15 cellular contexts compared by ENCODE assay signal in the genomic region with DNA sequence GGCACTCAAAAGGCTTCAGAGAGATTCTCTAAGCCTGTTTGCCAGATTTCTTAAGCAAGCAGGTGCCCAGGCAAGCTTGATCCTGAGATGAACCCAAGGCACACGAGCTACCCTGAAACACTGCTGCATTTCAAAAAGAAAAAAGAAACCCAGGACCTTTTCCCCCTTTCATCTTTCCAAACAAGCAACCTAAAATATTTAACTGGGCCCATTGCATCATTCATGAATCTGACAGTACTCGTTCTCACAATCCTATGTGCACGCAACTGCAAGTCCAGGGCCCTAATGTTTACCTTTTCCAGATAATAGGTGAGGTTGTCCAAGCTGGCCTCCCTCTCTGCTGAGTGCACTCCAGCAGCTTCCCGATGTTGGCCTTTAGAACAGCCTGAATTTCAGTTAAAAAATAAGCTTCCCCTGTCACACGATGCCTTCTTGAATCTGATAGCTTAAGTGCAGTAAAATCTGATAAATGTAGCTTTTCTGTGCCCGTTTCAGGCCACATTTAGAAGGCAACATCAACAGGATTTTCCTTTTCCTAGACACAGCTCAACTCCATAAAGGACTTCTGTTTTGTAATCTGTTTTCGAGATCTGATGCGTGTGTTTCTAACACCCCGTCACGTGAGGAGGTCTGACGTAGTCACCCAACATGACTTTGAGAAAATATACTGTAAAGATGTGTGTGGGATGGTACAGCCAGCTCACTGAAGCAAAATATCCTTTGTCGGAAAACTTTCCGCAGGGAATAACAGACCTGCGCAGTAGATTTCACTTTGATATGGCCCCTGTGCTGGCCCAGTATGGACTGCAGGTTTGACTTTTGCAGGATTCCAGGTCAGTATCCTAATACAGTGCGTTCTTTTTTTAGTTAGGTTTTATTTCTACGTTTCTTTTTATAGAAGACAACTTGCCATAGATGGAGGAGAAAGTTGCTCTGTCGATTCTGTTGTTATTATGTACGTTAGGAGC. TPM values are rescaled to one million over a fixed set of nuclear protein-coding genes. Genes with fewer than 3 reads are reported as not detected.
DNase-seq lines count a peak whose midpoint lies in the region; ATAC-seq, FAIRE-seq and TF ChIP-seq lines count a peak whose summit lies in the region.
"Had no signal": no experiment of that assay in that cellular context is flagged by ENCODE, and none has a peak within 500 bp of the region (broad histone marks: within the 10 kb centered on the region; RNA-seq: fewer than 3 reads in every experiment).

No MANE protein-coding gene starts in this region.

- ATAC-seq in Right ventricle myocardium superior (ENCODE audit: poor library complexity) (no peak), HG03469 (IDR thresholded peaks at IDR 0.05; ENCODE audit: unreplicated experiment) (no peak)

- FAIRE-seq in GM12892 (lab: Jason Lieb, UNC), result no peak
- FAIRE-seq: endothelial cell of umbilical vein had no signal

- H3K27ac ChIP-seq in cardiac muscle cell (peak overlapping the region; percentile 22), uterus (peak overlapping the region; percentile 75 to 100)
- H3K27ac ChIP-seq: HL-60, PC-9 had no signal

- TF ChIP-seq POLR2A in uterus (IDR thresholded peaks at IDR 0.05) (peak; percentile 31 to 49), GM12892 (IDR thresholded peaks at IDR 0.05; ENCODE audit: low read depth, low read length) (no peak)

- H3K4me1 ChIP-seq in cardiac muscle cell (ENCODE audit: low read depth), result peaks cover 51% of the 10 kb centered on the region
- peaks cover 8 to 20% of the 10 kb centered on the region in 2 donors for H3K4me1 ChIP-seq in uterus

- H3K27me3 ChIP-seq in cardiac muscle cell (no peaks in the 10 kb centered on the region), uterus (no peaks in the 10 kb centered on the region)

- H3K4me3 ChIP-seq in cardiac muscle cell (no peak overlapping the region), fibroblast of mammary gland (ENCODE audit: control insufficient read depth, low read depth, low read length) (no peak overlapping the region), uterus (peak overlapping the region; percentile 10 to 21)
- H3K4me3 ChIP-seq: PC-9 had no signal

- H3K36me3 ChIP-seq in cardiac muscle cell (no peaks in the 10 kb centered on the region), uterus (no peaks in the 10 kb centered on the region)

- H3K9me3 ChIP-seq in cardiac muscle cell (ENCODE audit: low read depth) (no peaks in the 10 kb centered on the region), uterus (no peaks in the 10 kb centered on the region)

- TF ChIP-seq CTCF in cardiac muscle cell (IDR thresholded peaks at IDR 0.05; ENCODE audit: low read depth, low read length) (no peak), fibroblast of mammary gland (conservative IDR thresholded peaks at IDR 0.05; ENCODE audit: control insufficient read depth, insufficient read depth, low read depth, low read length) (no peak), uterus (IDR thresholded peaks at IDR 0.05) (no peak)

- DNase-seq in cardiac muscle cell (ENCODE audit: low read depth in 1 of 2, low spot score in 1 of 2) (no peak), Right ventricle myocardium superior (no peak), fibroblast of mammary gland (ENCODE audit: low read depth) (peak; percentile 75), occipital lobe (lab: John Stamatoyannopoulos, UW) (peak; percentile 41), uterus (peak; percentile 54 to 81), GM12892 (ENCODE audit: insufficient read length) (no peak), dedifferentiated amniotic fluid mesenchymal stem cell (ENCODE audit: extremely low spot score) (no peak)
- DNase-seq: activated CD4-positive, CD25-positive, alpha-beta regulatory T cell; activated naive CD4-positive, alpha-beta T cell treated with Interleukin-2 at 50 U/mL for 16 hours; mesenchymal stem cell; NCI-H1436; PC-9 had no signal

- intact Hi-C loops in Right ventricle myocardium superior (cut with DNase I), result no loop called here
- intact Hi-C loops in uterus (cut with DNase I; ENCODE audit: low total_unique reads), result no loop called here

RNA-seq across cellular contexts. Expression of gene RASA2, which starts 55.1 kb away (rescaled TPM):
- total RNA-seq in cardiac muscle cell (4.4 and 18.0 TPM in 2 replicates), Right ventricle myocardium superior (3.5 TPM), occipital lobe (39.3 TPM), uterus (10 to 100 TPM; 11.3 to 49.4 (median 38.7) TPM)
- polyA plus RNA-seq in cardiac muscle cell, result 6.3 and 6.5 TPM in 2 replicates
- 5.2 TPM for polyA plus RNA-seq in GM12892 (2012; ENCODE audit: missing spikeins)

Comparison
In these comparisons a context has a peak if more than half of its experiments do, and no peak if none do; other contexts are left out.
1. DNase-seq: peak in fibroblast of mammary gland (single experiment), occipital lobe (single experiment) and uterus (2 of 2); none in cardiac muscle cell (0 of 2), Right ventricle myocardium superior (single experiment), GM12892 (single experiment) and dedifferentiated amniotic fluid mesenchymal stem cell (single experiment).
2. H3K4me3 ChIP-seq: peak in uterus (2 of 2); none in cardiac muscle cell (single experiment) and fibroblast of mammary gland (single experiment).